In the genomic region with DNA sequence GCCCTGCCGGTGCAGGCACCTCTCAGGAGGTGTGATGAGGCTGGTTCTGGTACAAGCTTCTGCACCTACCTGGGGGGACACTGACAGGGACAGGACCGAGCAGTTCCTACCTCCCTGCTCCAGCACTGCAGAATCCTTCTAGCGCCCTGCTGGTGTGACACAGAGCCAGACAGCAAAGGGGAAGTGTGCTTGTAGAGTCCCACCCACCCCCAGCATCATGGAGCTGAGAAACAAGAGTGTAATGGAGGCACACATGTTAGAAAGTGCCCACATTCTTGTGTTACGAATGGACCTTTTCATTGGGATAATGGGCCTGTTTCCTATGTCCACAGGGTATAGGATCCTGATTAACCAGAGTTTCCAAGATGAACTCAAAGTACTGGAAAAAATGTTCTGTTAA, we compare ENCODE assay signal across 1 cellular context.
TF ChIP-seq lines count a peak whose summit lies in the region.

No MANE protein-coding gene starts in this region.

TF ChIP-seq in HepG2, 621 proteins besides CTCF, POLR2A, EP300 and RAD21 (continued from another document):
- TF ChIP-seq SRSF4 (IDR thresholded peaks at IDR 0.05; ENCODE audit: low read depth, low read length, poor library complexity, severe bottlenecking) (no peak), GATAD2A (CRISPR knock-in tag; IDR thresholded peaks at IDR 0.05) (no peak), ZNF343 (CRISPR knock-in tag; IDR thresholded peaks at IDR 0.05) (no peak)
- TF ChIP-seq, protein P1, sequence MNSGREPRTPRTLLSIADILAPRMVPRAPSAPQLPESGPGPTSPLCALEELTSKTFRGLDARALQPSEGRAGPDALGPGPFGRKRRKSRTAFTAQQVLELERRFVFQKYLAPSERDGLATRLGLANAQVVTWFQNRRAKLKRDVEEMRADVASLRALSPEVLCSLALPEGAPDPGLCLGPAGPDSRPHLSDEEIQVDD (CRISPR knock-in tag; IDR thresholded peaks at IDR 0.05; ENCODE audit: borderline replicate concordance) = no peak
